In the genomic region with DNA sequence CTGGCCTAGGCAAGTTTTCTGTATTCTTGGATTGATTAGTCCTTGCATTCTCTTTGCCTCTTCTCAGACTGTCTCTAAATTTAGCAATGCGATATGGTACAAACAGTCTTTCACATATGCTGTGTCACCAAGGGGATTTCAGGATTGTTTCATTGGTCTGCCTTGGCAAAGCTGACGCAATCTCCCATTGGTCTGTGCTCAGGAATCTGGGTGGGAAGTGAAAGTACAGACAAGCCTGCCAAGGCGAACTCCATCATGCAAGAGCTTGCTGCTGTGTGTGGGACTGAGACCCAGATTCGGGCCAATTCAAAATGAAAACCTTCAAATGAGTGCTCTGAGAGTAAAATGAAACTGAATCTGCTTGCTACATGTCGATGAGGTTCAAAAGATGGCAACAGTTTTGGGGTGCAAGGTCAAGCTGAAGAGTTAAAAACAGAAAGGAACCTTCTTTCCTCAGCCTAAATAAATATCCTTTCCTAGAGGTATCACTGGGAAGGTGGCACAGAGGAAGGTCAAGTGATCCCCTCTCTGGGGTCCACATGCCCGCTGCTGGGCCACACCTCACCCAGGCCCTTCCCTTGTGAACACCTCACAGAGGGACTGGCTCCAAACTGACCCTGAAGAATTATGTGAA, we compare ENCODE assay signal across 1 cellular context.
TF ChIP-seq lines count a peak whose summit lies in the region.

No MANE protein-coding gene starts in this region.

TF ChIP-seq in GM12878, 131 proteins besides CTCF, POLR2A, EP300 and RAD21 (continued from another document and continues in another):
- TF ChIP-seq, protein P1, sequence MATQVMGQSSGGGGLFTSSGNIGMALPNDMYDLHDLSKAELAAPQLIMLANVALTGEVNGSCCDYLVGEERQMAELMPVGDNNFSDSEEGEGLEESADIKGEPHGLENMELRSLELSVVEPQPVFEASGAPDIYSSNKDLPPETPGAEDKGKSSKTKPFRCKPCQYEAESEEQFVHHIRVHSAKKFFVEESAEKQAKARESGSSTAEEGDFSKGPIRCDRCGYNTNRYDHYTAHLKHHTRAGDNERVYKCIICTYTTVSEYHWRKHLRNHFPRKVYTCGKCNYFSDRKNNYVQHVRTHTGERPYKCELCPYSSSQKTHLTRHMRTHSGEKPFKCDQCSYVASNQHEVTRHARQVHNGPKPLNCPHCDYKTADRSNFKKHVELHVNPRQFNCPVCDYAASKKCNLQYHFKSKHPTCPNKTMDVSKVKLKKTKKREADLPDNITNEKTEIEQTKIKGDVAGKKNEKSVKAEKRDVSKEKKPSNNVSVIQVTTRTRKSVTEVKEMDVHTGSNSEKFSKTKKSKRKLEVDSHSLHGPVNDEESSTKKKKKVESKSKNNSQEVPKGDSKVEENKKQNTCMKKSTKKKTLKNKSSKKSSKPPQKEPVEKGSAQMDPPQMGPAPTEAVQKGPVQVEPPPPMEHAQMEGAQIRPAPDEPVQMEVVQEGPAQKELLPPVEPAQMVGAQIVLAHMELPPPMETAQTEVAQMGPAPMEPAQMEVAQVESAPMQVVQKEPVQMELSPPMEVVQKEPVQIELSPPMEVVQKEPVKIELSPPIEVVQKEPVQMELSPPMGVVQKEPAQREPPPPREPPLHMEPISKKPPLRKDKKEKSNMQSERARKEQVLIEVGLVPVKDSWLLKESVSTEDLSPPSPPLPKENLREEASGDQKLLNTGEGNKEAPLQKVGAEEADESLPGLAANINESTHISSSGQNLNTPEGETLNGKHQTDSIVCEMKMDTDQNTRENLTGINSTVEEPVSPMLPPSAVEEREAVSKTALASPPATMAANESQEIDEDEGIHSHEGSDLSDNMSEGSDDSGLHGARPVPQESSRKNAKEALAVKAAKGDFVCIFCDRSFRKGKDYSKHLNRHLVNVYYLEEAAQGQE (IDR thresholded peaks at IDR 0.05; ENCODE audit: low read depth, low read length) = no peak
- TF ChIP-seq EED (IDR thresholded peaks at IDR 0.05; ENCODE audit: low read depth) (peak; percentile 98), SRF (IDR thresholded peaks at IDR 0.05; ENCODE audit: low read depth in 2 of 2, low read length in 2 of 2) (0 out of 4 replicates have a peak, but pooled peaks of 1 of the 2 experiments have one; percentile 47), BCL11A (IDR thresholded peaks at IDR 0.05; ENCODE audit: low read depth, low read length) (peak; percentile 61), YY1 (IDR thresholded peaks at IDR 0.05; ENCODE audit: low read depth, low read length) (peak; percentile 84), NR2C1 (IDR thresholded peaks at IDR 0.05) (0 out of 2 replicates have a peak, but pooled peaks have one; percentile 36), KLF5 (IDR thresholded peaks at IDR 0.05; ENCODE audit: partially characterized antibody) (peak; percentile 53), MTA2 (IDR thresholded peaks at IDR 0.05; ENCODE audit: low read depth) (peak; percentile 55; the same call in 1 of the 2 replicates), CREM (IDR thresholded peaks at IDR 0.05; ENCODE audit: low read depth) (peak; percentile 76), HDGF (IDR thresholded peaks at IDR 0.05) (peak; percentile 64; the same call in 1 of the 2 replicates), GABPA (IDR thresholded peaks at IDR 0.05; ENCODE audit: low read depth) (0 out of 2 replicates have a peak, but pooled peaks have one; percentile 37), TARDBP (IDR thresholded peaks at IDR 0.05; ENCODE audit: borderline replicate concordance) (no peak), ZBED1 (IDR thresholded peaks at IDR 0.05; ENCODE audit: borderline replicate concordance) (peak; percentile 75; the same call in 1 of the 2 replicates), BHLHE40 (IDR thresholded peaks at IDR 0.05; ENCODE audit: borderline replicate concordance in 1 of 2, low read depth in 2 of 2, low read length in 1 of 2) (0 out of 4 replicates have a peak, but pooled peaks of 1 of the 2 experiments have one; percentile 28), PAX5 (IDR thresholded peaks at IDR 0.05; ENCODE audit: borderline replicate concordance, low read depth, low read length) (peak; percentile 70; the same call in 1 of the 2 replicates), TAF1 (IDR thresholded peaks at IDR 0.05; ENCODE audit: borderline replicate concordance, low read depth, low read length) (peak; percentile 42; the same call in 1 of the 2 replicates), LARP7 (IDR thresholded peaks at IDR 0.05) (no peak), POLR2AphosphoS2 (IDR thresholded peaks at IDR 0.05; ENCODE audit: low read depth, low read length) (0 out of 2 replicates have a peak, but pooled peaks have one; percentile 35), JUND (IDR thresholded peaks at IDR 0.05; ENCODE audit: low read depth, low read length) (0 out of 2 replicates have a peak, but pooled peaks have one; percentile 35), RUNX3 (IDR thresholded peaks at IDR 0.05; ENCODE audit: low read length) (peak; percentile 77), MTA3 (IDR thresholded peaks at IDR 0.05; ENCODE audit: borderline replicate concordance, low read length) (peak; percentile 73; the same call in 1 of the 2 replicates), ASH2L (IDR thresholded peaks at IDR 0.05; ENCODE audit: borderline replicate concordance, low read depth) (peak; percentile 75; the same call in 1 of the 2 replicates), HDAC2 (IDR thresholded peaks at IDR 0.05) (no peak), POLR2AphosphoS5 (IDR thresholded peaks at IDR 0.05; ENCODE audit: low read length) (peak; percentile 41), NR2F1 (conservative IDR thresholded peaks at IDR 0.05) (peak; percentile 94), ZNF24 (IDR thresholded peaks at IDR 0.05) (no peak), CREB1 (IDR thresholded peaks at IDR 0.05; ENCODE audit: low read depth) (peak; percentile 43; the same call in 1 of the 2 replicates), TCF3 (IDR thresholded peaks at IDR 0.05; ENCODE audit: borderline replicate concordance, insufficient read depth, low read depth, low read length) (0 out of 2 replicates have a peak, but pooled peaks have one; percentile 23), SPI1 (IDR thresholded peaks at IDR 0.05; ENCODE audit: borderline replicate concordance, insufficient read depth, low read depth, low read length) (peak; percentile 93), ZNF207 (IDR thresholded peaks at IDR 0.05; ENCODE audit: borderline replicate concordance) (no peak), STAT1 (conservative IDR thresholded peaks at IDR 0.05) (0 out of 2 replicates have a peak, but pooled peaks have one; percentile 19)
- TF ChIP-seq, protein P2, sequence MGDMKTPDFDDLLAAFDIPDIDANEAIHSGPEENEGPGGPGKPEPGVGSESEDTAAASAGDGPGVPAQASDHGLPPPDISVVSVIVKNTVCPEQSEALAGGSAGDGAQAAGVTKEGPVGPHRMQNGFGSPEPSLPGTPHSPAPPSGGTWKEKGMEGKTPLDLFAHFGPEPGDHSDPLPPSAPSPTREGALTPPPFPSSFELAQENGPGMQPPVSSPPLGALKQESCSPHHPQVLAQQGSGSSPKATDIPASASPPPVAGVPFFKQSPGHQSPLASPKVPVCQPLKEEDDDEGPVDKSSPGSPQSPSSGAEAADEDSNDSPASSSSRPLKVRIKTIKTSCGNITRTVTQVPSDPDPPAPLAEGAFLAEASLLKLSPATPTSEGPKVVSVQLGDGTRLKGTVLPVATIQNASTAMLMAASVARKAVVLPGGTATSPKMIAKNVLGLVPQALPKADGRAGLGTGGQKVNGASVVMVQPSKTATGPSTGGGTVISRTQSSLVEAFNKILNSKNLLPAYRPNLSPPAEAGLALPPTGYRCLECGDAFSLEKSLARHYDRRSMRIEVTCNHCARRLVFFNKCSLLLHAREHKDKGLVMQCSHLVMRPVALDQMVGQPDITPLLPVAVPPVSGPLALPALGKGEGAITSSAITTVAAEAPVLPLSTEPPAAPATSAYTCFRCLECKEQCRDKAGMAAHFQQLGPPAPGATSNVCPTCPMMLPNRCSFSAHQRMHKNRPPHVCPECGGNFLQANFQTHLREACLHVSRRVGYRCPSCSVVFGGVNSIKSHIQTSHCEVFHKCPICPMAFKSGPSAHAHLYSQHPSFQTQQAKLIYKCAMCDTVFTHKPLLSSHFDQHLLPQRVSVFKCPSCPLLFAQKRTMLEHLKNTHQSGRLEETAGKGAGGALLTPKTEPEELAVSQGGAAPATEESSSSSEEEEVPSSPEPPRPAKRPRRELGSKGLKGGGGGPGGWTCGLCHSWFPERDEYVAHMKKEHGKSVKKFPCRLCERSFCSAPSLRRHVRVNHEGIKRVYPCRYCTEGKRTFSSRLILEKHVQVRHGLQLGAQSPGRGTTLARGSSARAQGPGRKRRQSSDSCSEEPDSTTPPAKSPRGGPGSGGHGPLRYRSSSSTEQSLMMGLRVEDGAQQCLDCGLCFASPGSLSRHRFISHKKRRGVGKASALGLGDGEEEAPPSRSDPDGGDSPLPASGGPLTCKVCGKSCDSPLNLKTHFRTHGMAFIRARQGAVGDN (IDR thresholded peaks at IDR 0.05) = peak; percentile 89
- TF ChIP-seq, protein P3, sequence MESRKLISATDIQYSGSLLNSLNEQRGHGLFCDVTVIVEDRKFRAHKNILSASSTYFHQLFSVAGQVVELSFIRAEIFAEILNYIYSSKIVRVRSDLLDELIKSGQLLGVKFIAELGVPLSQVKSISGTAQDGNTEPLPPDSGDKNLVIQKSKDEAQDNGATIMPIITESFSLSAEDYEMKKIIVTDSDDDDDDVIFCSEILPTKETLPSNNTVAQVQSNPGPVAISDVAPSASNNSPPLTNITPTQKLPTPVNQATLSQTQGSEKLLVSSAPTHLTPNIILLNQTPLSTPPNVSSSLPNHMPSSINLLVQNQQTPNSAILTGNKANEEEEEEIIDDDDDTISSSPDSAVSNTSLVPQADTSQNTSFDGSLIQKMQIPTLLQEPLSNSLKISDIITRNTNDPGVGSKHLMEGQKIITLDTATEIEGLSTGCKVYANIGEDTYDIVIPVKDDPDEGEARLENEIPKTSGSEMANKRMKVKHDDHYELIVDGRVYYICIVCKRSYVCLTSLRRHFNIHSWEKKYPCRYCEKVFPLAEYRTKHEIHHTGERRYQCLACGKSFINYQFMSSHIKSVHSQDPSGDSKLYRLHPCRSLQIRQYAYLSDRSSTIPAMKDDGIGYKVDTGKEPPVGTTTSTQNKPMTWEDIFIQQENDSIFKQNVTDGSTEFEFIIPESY (IDR thresholded peaks at IDR 0.05) = 0 out of 2 replicates have a peak, but pooled peaks have one; percentile 11
- TF ChIP-seq, protein P4, sequence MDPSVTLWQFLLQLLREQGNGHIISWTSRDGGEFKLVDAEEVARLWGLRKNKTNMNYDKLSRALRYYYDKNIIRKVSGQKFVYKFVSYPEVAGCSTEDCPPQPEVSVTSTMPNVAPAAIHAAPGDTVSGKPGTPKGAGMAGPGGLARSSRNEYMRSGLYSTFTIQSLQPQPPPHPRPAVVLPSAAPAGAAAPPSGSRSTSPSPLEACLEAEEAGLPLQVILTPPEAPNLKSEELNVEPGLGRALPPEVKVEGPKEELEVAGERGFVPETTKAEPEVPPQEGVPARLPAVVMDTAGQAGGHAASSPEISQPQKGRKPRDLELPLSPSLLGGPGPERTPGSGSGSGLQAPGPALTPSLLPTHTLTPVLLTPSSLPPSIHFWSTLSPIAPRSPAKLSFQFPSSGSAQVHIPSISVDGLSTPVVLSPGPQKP (IDR thresholded peaks at IDR 0.05; ENCODE audit: low read depth, low read length) = no peak
- TF ChIP-seq, protein P5, sequence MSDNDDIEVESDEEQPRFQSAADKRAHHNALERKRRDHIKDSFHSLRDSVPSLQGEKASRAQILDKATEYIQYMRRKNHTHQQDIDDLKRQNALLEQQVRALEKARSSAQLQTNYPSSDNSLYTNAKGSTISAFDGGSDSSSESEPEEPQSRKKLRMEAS (IDR thresholded peaks at IDR 0.05; ENCODE audit: low read depth, low read length) = no peak; the same call in none of the 2 replicates
- TF ChIP-seq, protein P6, sequence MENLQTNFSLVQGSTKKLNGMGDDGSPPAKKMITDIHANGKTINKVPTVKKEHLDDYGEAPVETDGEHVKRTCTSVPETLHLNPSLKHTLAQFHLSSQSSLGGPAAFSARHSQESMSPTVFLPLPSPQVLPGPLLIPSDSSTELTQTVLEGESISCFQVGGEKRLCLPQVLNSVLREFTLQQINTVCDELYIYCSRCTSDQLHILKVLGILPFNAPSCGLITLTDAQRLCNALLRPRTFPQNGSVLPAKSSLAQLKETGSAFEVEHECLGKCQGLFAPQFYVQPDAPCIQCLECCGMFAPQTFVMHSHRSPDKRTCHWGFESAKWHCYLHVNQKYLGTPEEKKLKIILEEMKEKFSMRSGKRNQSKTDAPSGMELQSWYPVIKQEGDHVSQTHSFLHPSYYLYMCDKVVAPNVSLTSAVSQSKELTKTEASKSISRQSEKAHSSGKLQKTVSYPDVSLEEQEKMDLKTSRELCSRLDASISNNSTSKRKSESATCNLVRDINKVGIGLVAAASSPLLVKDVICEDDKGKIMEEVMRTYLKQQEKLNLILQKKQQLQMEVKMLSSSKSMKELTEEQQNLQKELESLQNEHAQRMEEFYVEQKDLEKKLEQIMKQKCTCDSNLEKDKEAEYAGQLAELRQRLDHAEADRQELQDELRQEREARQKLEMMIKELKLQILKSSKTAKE (IDR thresholded peaks at IDR 0.05; ENCODE audit: low read depth, poor library complexity, severe bottlenecking) = peak; percentile 85
- TF ChIP-seq, protein P7, sequence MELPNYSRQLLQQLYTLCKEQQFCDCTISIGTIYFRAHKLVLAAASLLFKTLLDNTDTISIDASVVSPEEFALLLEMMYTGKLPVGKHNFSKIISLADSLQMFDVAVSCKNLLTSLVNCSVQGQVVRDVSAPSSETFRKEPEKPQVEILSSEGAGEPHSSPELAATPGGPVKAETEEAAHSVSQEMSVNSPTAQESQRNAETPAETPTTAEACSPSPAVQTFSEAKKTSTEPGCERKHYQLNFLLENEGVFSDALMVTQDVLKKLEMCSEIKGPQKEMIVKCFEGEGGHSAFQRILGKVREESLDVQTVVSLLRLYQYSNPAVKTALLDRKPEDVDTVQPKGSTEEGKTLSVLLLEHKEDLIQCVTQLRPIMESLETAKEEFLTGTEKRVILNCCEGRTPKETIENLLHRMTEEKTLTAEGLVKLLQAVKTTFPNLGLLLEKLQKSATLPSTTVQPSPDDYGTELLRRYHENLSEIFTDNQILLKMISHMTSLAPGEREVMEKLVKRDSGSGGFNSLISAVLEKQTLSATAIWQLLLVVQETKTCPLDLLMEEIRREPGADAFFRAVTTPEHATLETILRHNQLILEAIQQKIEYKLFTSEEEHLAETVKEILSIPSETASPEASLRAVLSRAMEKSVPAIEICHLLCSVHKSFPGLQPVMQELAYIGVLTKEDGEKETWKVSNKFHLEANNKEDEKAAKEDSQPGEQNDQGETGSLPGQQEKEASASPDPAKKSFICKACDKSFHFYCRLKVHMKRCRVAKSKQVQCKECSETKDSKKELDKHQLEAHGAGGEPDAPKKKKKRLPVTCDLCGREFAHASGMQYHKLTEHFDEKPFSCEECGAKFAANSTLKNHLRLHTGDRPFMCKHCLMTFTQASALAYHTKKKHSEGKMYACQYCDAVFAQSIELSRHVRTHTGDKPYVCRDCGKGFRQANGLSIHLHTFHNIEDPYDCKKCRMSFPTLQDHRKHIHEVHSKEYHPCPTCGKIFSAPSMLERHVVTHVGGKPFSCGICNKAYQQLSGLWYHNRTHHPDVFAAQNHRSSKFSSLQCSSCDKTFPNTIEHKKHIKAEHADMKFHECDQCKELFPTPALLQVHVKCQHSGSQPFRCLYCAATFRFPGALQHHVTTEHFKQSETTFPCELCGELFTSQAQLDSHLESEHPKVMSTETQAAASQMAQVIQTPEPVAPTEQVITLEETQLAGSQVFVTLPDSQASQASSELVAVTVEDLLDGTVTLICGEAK (IDR thresholded peaks at IDR 0.05; ENCODE audit: borderline replicate concordance) = no peak
- TF ChIP-seq, protein P8, sequence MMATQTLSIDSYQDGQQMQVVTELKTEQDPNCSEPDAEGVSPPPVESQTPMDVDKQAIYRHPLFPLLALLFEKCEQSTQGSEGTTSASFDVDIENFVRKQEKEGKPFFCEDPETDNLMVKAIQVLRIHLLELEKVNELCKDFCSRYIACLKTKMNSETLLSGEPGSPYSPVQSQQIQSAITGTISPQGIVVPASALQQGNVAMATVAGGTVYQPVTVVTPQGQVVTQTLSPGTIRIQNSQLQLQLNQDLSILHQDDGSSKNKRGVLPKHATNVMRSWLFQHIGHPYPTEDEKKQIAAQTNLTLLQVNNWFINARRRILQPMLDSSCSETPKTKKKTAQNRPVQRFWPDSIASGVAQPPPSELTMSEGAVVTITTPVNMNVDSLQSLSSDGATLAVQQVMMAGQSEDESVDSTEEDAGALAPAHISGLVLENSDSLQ (IDR thresholded peaks at IDR 0.05) = 0 out of 2 replicates have a peak, but pooled peaks have one; percentile 12
